ENCODE assay signal across 20 cellular contexts in genomic region chr16:82846806-82847205, GRCh38.
"Had no signal": no experiment of that assay in that cellular context is flagged by ENCODE, and none has a peak within 500 bp of the region (broad histone marks: within the 10 kb centered on the region; RNA-seq: fewer than 3 reads in every experiment).

No MANE protein-coding gene starts in this region.

- H3K4me1 ChIP-seq: colonic mucosa, left lung, lower lobe of right lung, neural progenitor cell, spleen, tibial nerve had no signal

- H3K4me3 ChIP-seq: cardiac muscle cell, colonic mucosa, heart left ventricle, left lung, lower lobe of right lung, neural progenitor cell, spleen, tibial nerve had no signal

- H3K9ac ChIP-seq: neural progenitor cell had no signal

- H3K27ac ChIP-seq: colonic mucosa, left lung, lower lobe of right lung, neural progenitor cell, spleen, tibial nerve, VCaP had no signal

- H3K9me3 ChIP-seq: colonic mucosa, left lung, lower lobe of right lung had no signal

- H2AFZ ChIP-seq: neural progenitor cell had no signal

- DNase-seq: activated CD4-positive, alpha-beta T cell treated with anti-CD3 and anti-CD28 coated beads for 4 hours; activated CD4-positive, alpha-beta T cell treated with anti-CD3 and anti-CD28 coated beads, Interleukin-2, amount 50 U/mL, for 4 hours; activated effector memory CD4-positive, alpha-beta T cell treated with Interleukin-2 at 50 U/mL for 16 hours; activated naive CD4-positive, alpha-beta T cell treated with Interleukin-2 at 50 U/mL for 16 hours; anterior cingulate cortex; cerebellar nuclear complex; colonic mucosa; effector CD8-positive, alpha-beta T cell; heart left ventricle; left lung; lower lobe of right lung; natural killer cell; posterior cingulate gyrus; right cardiac atrium; spleen; stimulated activated naive CD4-positive, alpha-beta T cell treated with Interleukin-2 at 50 U/mL for 16 hours had no signal

- H3K36me3 ChIP-seq: cardiac muscle cell, colonic mucosa, heart left ventricle, left lung, lower lobe of right lung, neural progenitor cell, spleen, tibial nerve had no signal

- H3K27me3 ChIP-seq: cardiac muscle cell, colonic mucosa, heart left ventricle, left lung, neural progenitor cell, tibial nerve had no signal

- H3K4me2 ChIP-seq: neural progenitor cell had no signal
